7 cellular contexts compared by ENCODE assay signal in genomic region chr7:99501236-99501635, GRCh38. TPM values are rescaled to one million over a fixed set of nuclear protein-coding genes. Genes with fewer than 3 reads are reported as not detected.
DNase-seq lines count a peak whose midpoint lies in the region; FAIRE-seq and TF ChIP-seq lines count a peak whose summit lies in the region.
"Not testable (repeated sequence)": the region's sequence is repeated elsewhere in the genome, so short reads cannot be mapped to it uniquely, and the experiment has no call there.

No MANE protein-coding gene starts in this region.

- peak overlapping the region; percentile 89 for H3K4me2 ChIP-seq in keratinocyte (ENCODE audit: control insufficient read depth, extremely low read depth, insufficient read depth, low read depth, low read length)
- H3K4me2 ChIP-seq in trophoblast cell (ENCODE audit: low read length), result not testable (repeated sequence)

- not testable (repeated sequence) for H2AK5ac ChIP-seq in trophoblast cell (ENCODE audit: low read length)

- peaks cover 35% of the 10 kb centered on the region for H3K36me3 Mint-ChIP-seq in T-helper 1 cell treated with Interleukin-12 subunit alpha and Interleukin-12 subunit beta and Interleukin-4 antibody, amounts not matched to agents 30 μg/mL and 1 μg/mL, for 36 hours (ENCODE audit: low read depth)
- peaks cover 25% of the 10 kb centered on the region for H3K36me3 Mint-ChIP-seq in activated naive CD4-positive, alpha-beta T cell treated with anti-CD3 and anti-CD28 coated beads for 36 hours (ENCODE audit: low read depth)

- not testable (repeated sequence) for FAIRE-seq in keratinocyte (lab: Jason Lieb, UNC)

- peak overlapping the region; percentile 96 for H3K4me3 Mint-ChIP-seq in T-helper 1 cell treated with Interleukin-12 subunit alpha and Interleukin-12 subunit beta and Interleukin-4 antibody, amounts not matched to agents 30 μg/mL and 1 μg/mL, for 36 hours
- peak overlapping the region; percentile 99 for H3K4me3 Mint-ChIP-seq in activated naive CD4-positive, alpha-beta T cell treated with anti-CD3 and anti-CD28 coated beads for 36 hours

- not testable (repeated sequence) for H3K4ac ChIP-seq in trophoblast cell (ENCODE audit: low read depth, low read length)

- H3K18ac ChIP-seq in trophoblast cell (ENCODE audit: low read length), result not testable (repeated sequence)

- H3K4me1 ChIP-seq in keratinocyte (ENCODE audit: control insufficient read depth, extremely low read depth, insufficient read depth, low read length) (peaks cover 26% of the 10 kb centered on the region), trophoblast cell (ENCODE audit: control insufficient read depth in 1 of 2, insufficient read depth in 2 of 2, low read length in 2 of 2) (peaks cover 8 to 16% of the 10 kb centered on the region in 2 experiments)

- not testable (repeated sequence) for H3K14ac ChIP-seq in trophoblast cell (ENCODE audit: low read length)

- dilution Hi-C loops in keratinocyte (cut with MboI; ENCODE audit: extremely low pct_ligation_motif_present, low sequenced_read_pairs), result not testable (repeated sequence)

- H4K12ac ChIP-seq in trophoblast cell (ENCODE audit: low read depth, low read length), result not testable (repeated sequence)

- DNase-seq in ELF-1 (ENCODE audit: low read depth, low spot score), result peak; percentile 49
- DNase-seq in NAMALWA (ENCODE audit: low spot score), result peak; percentile 68
- not testable (repeated sequence) for DNase-seq in activated naive CD4-positive, alpha-beta T cell treated with anti-CD3 and anti-CD28 coated beads for 36 hours; keratinocyte (ENCODE audit: low read depth, low spot score)
- peak; percentile 10 for DNase-seq in dermis blood vessel endothelial cell
- DNase-seq in trophoblast cell, result peak in 1 of 2 donors; percentile 22

- H3K27ac ChIP-seq in keratinocyte (ENCODE audit: control insufficient read depth, insufficient read depth, low read length); trophoblast cell (ENCODE audit: low read depth, low read length): not testable (repeated sequence)

- not testable (repeated sequence) for H3K9ac ChIP-seq in keratinocyte (ENCODE audit: control insufficient read depth, extremely low read depth, insufficient read depth, low read length); trophoblast cell (ENCODE audit: low read length)

- H3K9me3 Mint-ChIP-seq in T-helper 1 cell treated with Interleukin-12 subunit alpha and Interleukin-12 subunit beta and Interleukin-4 antibody, amounts not matched to agents 30 μg/mL and 1 μg/mL, for 36 hours, result peaks cover 10% of the 10 kb centered on the region
- not testable (repeated sequence) for H3K9me3 Mint-ChIP-seq in activated naive CD4-positive, alpha-beta T cell treated with anti-CD3 and anti-CD28 coated beads for 36 hours

- not testable (repeated sequence) for H3K9me3 ChIP-seq in keratinocyte (ENCODE audit: control insufficient read depth, low read depth, low read length); trophoblast cell (ENCODE audit: insufficient read depth, low read depth, low read length)

- intact Hi-C loops in activated naive CD4-positive, alpha-beta T cell treated with anti-CD3 and anti-CD28 coated beads for 36 hours (cut with micrococcal nuclease), result loop anchor here (5.0 kb wide), 1 partner anchor 521 kb away; no protein-coding TSS in a partner anchor

- H2AFZ ChIP-seq in keratinocyte (ENCODE audit: control insufficient read depth, low read length); trophoblast cell (ENCODE audit: insufficient read depth, low read length, poor library complexity): not testable (repeated sequence)

- WGBS in trophoblast cell (ENCODE audit: extremely low coverage, insufficient coverage, insufficient read length), result no CpG with 5 or more reads among the region's 12 CpGs

- not testable (repeated sequence) for H3K36me3 ChIP-seq in keratinocyte (ENCODE audit: control insufficient read depth in 2 of 2, extremely low read depth in 1 of 2, insufficient read depth in 2 of 2, low read length in 2 of 2); trophoblast cell (ENCODE audit: control insufficient read depth in 1 of 2, insufficient read depth in 2 of 2, low read length in 2 of 2)

- peaks cover 23% of the 10 kb centered on the region for H3K4me1 Mint-ChIP-seq in T-helper 1 cell treated with Interleukin-12 subunit alpha and Interleukin-12 subunit beta and Interleukin-4 antibody, amounts not matched to agents 30 μg/mL and 1 μg/mL, for 36 hours (ENCODE audit: low read depth)
- H3K4me1 Mint-ChIP-seq in activated naive CD4-positive, alpha-beta T cell treated with anti-CD3 and anti-CD28 coated beads for 36 hours (ENCODE audit: low read depth), result peaks cover 30% of the 10 kb centered on the region

- not testable (repeated sequence) for H3K23ac ChIP-seq in trophoblast cell (ENCODE audit: low read length)

- H2BK120ac ChIP-seq in trophoblast cell (ENCODE audit: insufficient read depth, low read length, poor library complexity), result not testable (repeated sequence)

- not testable (repeated sequence) for H4K20me1 ChIP-seq in keratinocyte (ENCODE audit: control insufficient read depth, extremely low read depth, insufficient read depth, low read length)

- TF ChIP-seq CTCF in keratinocyte (optimal IDR thresholded peaks at IDR 0.05 in 1 of 3, IDR thresholded peaks at IDR 0.05 in 1 of 3, conservative IDR thresholded peaks at IDR 0.05 in 1 of 3; ENCODE audit: extremely low read depth in 1 of 3, insufficient read depth in 2 of 3, low read length in 3 of 3), result not testable (repeated sequence)

- H4K91ac ChIP-seq in trophoblast cell (ENCODE audit: low read depth, low read length), result not testable (repeated sequence)

- H3K4me3 ChIP-seq in keratinocyte (ENCODE audit: control insufficient read depth in 2 of 3, extremely low read depth in 1 of 3, insufficient read depth in 2 of 3, low read depth in 1 of 3, low read length in 3 of 3), result peak overlapping the region in 1 of 3 experiments; percentile 99
- H3K4me3 ChIP-seq in trophoblast cell (ENCODE audit: low read depth, low read length), result not testable (repeated sequence)

- H3K27me3 Mint-ChIP-seq in T-helper 1 cell treated with Interleukin-12 subunit alpha and Interleukin-12 subunit beta and Interleukin-4 antibody, amounts not matched to agents 30 μg/mL and 1 μg/mL, for 36 hours (ENCODE audit: low read depth); activated naive CD4-positive, alpha-beta T cell treated with anti-CD3 and anti-CD28 coated beads for 36 hours (ENCODE audit: low read depth): not testable (repeated sequence)

- CTCF ChIA-PET in activated naive CD4-positive, alpha-beta T cell treated with anti-CD3 and anti-CD28 coated beads for 36 hours (lab: Charles Lee), result interaction anchor here (0.5 to 1.0 kb wide), 3 partner anchors 10 to 434 kb away, joined by 3 to 6 read pairs (median 3); no protein-coding TSS in a partner anchor

- H3K79me2 ChIP-seq in keratinocyte (ENCODE audit: control insufficient read depth, insufficient read depth, low read length) (peaks cover 57% of the 10 kb centered on the region), trophoblast cell (ENCODE audit: control insufficient read depth, insufficient read depth, low read length, poor library complexity) (peaks cover 12% of the 10 kb centered on the region)

- peak overlapping the region; percentile 23 for H4K8ac ChIP-seq in trophoblast cell (ENCODE audit: low read depth, low read length)

- H3K79me1 ChIP-seq in trophoblast cell (ENCODE audit: low read length), result peaks cover 13% of the 10 kb centered on the region

- H2BK12ac ChIP-seq in trophoblast cell (ENCODE audit: low read length), result not testable (repeated sequence)

- peak overlapping the region; percentile 68 for H3K27ac Mint-ChIP-seq in T-helper 1 cell treated with Interleukin-12 subunit alpha and Interleukin-12 subunit beta and Interleukin-4 antibody, amounts not matched to agents 30 μg/mL and 1 μg/mL, for 36 hours
- H3K27ac Mint-ChIP-seq in activated naive CD4-positive, alpha-beta T cell treated with anti-CD3 and anti-CD28 coated beads for 36 hours, result peak overlapping the region; percentile 99

- not testable (repeated sequence) for H3K27me3 ChIP-seq in keratinocyte (ENCODE audit: control insufficient read depth, extremely low read depth, insufficient read depth, low read length); trophoblast cell (ENCODE audit: insufficient read depth, low read length)

- not testable (repeated sequence) for H3K9me1 ChIP-seq in keratinocyte (ENCODE audit: control insufficient read depth, extremely low read depth, insufficient read depth, low read length)

- not testable (repeated sequence) for H2BK5ac ChIP-seq in trophoblast cell (ENCODE audit: low read depth, low read length, poor library complexity)

RNA-seq across cellular contexts. Expression of gene ZNF394, which starts 1.2 kb away (rescaled TPM):
- total RNA-seq in activated naive CD4-positive, alpha-beta T cell treated with anti-CD3 and anti-CD28 coated beads for 36 hours, result 10 to 100 TPM; 26.5 to 26.6 TPM
- 26.0 and 41.7 TPM in 2 replicates for total RNA-seq in dermis blood vessel endothelial cell
- 9.1 to 10.4 TPM (median 10.1 TPM) in 3 replicates for polyA plus RNA-seq in keratinocyte
- polyA plus RNA-seq in keratinocyte (2011; ENCODE audit: low read depth), result 8.7 TPM
- polyA plus RNA-seq in keratinocyte (2011; cell fraction: cytosol; rRNA removed), result 7.5 and 9.2 TPM in 2 replicates
- polyA plus RNA-seq in keratinocyte (2011; cell fraction: nucleus; rRNA removed), result 14.2 and 14.8 TPM in 2 replicates
- 11.6 and 15.2 TPM in 2 replicates for polyA plus RNA-seq in keratinocyte (2012; ENCODE audit: low replicate concordance)
- polyA minus RNA-seq in keratinocyte, result 7.2 to 15.1 TPM (median 9.7 TPM) in 3 replicates
- polyA minus RNA-seq in keratinocyte (2011; cell fraction: cytosol; rRNA and poly(A)+ RNA removed), result 10.6 TPM
- polyA minus RNA-seq in keratinocyte (2011; cell fraction: nucleus; rRNA and poly(A)+ RNA removed), result 7.5 and 14.6 TPM in 2 replicates
- polyA plus RNA-seq in trophoblast cell (2013), result 16.9 and 18.0 TPM in 2 replicates

RNA-seq across cellular contexts. Expression of gene ZKSCAN5, which starts 3.2 kb away (rescaled TPM):
- total RNA-seq in activated naive CD4-positive, alpha-beta T cell treated with anti-CD3 and anti-CD28 coated beads for 36 hours, result 1 to 10 TPM; 7.2 to 8.0 TPM
- 11.2 and 15.2 TPM in 2 replicates for total RNA-seq in dermis blood vessel endothelial cell
- 7.4 to 8.4 TPM (median 8.4 TPM) in 3 replicates for polyA plus RNA-seq in keratinocyte
- 6.5 TPM for polyA plus RNA-seq in keratinocyte (2011; ENCODE audit: low read depth)
- polyA plus RNA-seq in keratinocyte (2011; cell fraction: cytosol; rRNA removed), result 5.7 and 8.2 TPM in 2 replicates
- 10.1 and 10.5 TPM in 2 replicates for polyA plus RNA-seq in keratinocyte (2011; cell fraction: nucleus; rRNA removed)
- polyA plus RNA-seq in keratinocyte (2012; ENCODE audit: low replicate concordance), result 5.1 and 8.1 TPM in 2 replicates
- 7.1 to 17.9 TPM (median 11.3 TPM) in 3 replicates for polyA minus RNA-seq in keratinocyte
- polyA minus RNA-seq in keratinocyte (2011; cell fraction: cytosol; rRNA and poly(A)+ RNA removed), result 11.3 TPM
- 7.5 and 14.9 TPM in 2 replicates for polyA minus RNA-seq in keratinocyte (2011; cell fraction: nucleus; rRNA and poly(A)+ RNA removed)
- 7.8 and 8.4 TPM in 2 replicates for polyA plus RNA-seq in trophoblast cell (2013)

RNA-seq across cellular contexts. Expression of gene ZNF789, which starts 28.5 kb away (rescaled TPM):
- total RNA-seq in activated naive CD4-positive, alpha-beta T cell treated with anti-CD3 and anti-CD28 coated beads for 36 hours, result 1 to 10 TPM; 8.0 to 9.8 TPM
- 4.7 and 6.1 TPM in 2 replicates for total RNA-seq in dermis blood vessel endothelial cell
- polyA plus RNA-seq in keratinocyte, result 5.4 to 17.5 TPM (median 14.7 TPM) in 3 replicates
- 1.6 TPM for polyA plus RNA-seq in keratinocyte (2011; ENCODE audit: low read depth)
- 2.9 and 3.9 TPM in 2 replicates for polyA plus RNA-seq in keratinocyte (2011; cell fraction: cytosol; rRNA removed)
- polyA plus RNA-seq in keratinocyte (2011; cell fraction: nucleus; rRNA removed), result 44.2 and 44.6 TPM in 2 replicates
- 3.9 and 5.5 TPM in 2 replicates for polyA plus RNA-seq in keratinocyte (2012; ENCODE audit: low replicate concordance)
- polyA minus RNA-seq in keratinocyte, result 1.4 to 12.4 TPM (median 4.5 TPM) in 3 replicates
- 2.7 TPM for polyA minus RNA-seq in keratinocyte (2011; cell fraction: cytosol; rRNA and poly(A)+ RNA removed)
- 5.9 and 13.3 TPM in 2 replicates for polyA minus RNA-seq in keratinocyte (2011; cell fraction: nucleus; rRNA and poly(A)+ RNA removed)
- 4.1 and 5.0 TPM in 2 replicates for polyA plus RNA-seq in trophoblast cell (2013)

RNA-seq across cellular contexts. Expression of gene ATP5MF, which starts 35.3 kb away (rescaled TPM):
- 100 to 1,000 TPM; 423 to 441 TPM for total RNA-seq in activated naive CD4-positive, alpha-beta T cell treated with anti-CD3 and anti-CD28 coated beads for 36 hours
- 230 and 561 TPM in 2 replicates for total RNA-seq in dermis blood vessel endothelial cell
- 741 to 2,588 TPM (median 871 TPM) in 3 replicates for polyA plus RNA-seq in keratinocyte
- 128 TPM for polyA plus RNA-seq in keratinocyte (2011; ENCODE audit: low read depth)
- polyA plus RNA-seq in keratinocyte (2011; cell fraction: cytosol; rRNA removed), result 1,552 and 1,989 TPM in 2 replicates
- polyA plus RNA-seq in keratinocyte (2011; cell fraction: nucleus; rRNA removed), result 744 and 983 TPM in 2 replicates
- polyA plus RNA-seq in keratinocyte (2012; ENCODE audit: low replicate concordance), result 1,153 and 1,318 TPM in 2 replicates
- 70.7 to 409 TPM (median 281 TPM) in 3 replicates for polyA minus RNA-seq in keratinocyte
- polyA minus RNA-seq in keratinocyte (2011; cell fraction: cytosol; rRNA and poly(A)+ RNA removed), result 256 TPM
- polyA minus RNA-seq in keratinocyte (2011; cell fraction: nucleus; rRNA and poly(A)+ RNA removed), result 59.6 and 99.4 TPM in 2 replicates
- 482 and 489 TPM in 2 replicates for polyA plus RNA-seq in trophoblast cell (2013)

RNA-seq across cellular contexts. Expression of gene FAM200A, which starts 50.7 kb away (rescaled TPM):
- total RNA-seq in activated naive CD4-positive, alpha-beta T cell treated with anti-CD3 and anti-CD28 coated beads for 36 hours, result 1 to 10 TPM; 3.3 to 3.8 TPM
- total RNA-seq in dermis blood vessel endothelial cell, result 6.1 TPM in 2 replicates
- 5.5 to 7.6 TPM (median 5.7 TPM) in 3 replicates for polyA plus RNA-seq in keratinocyte
- polyA plus RNA-seq in keratinocyte (2011; ENCODE audit: low read depth), result 2.0 TPM
- polyA plus RNA-seq in keratinocyte (2011; cell fraction: cytosol; rRNA removed), result 4.8 and 7.8 TPM in 2 replicates
- 4.6 and 6.6 TPM in 2 replicates for polyA plus RNA-seq in keratinocyte (2011; cell fraction: nucleus; rRNA removed)
- polyA plus RNA-seq in keratinocyte (2012; ENCODE audit: low replicate concordance), result 3.4 and 4.1 TPM in 2 replicates
- polyA minus RNA-seq in keratinocyte, result 0.82 to 3.7 TPM (median 1.2 TPM) in 3 replicates
- 3.6 TPM for polyA minus RNA-seq in keratinocyte (2011; cell fraction: cytosol; rRNA and poly(A)+ RNA removed)
- polyA minus RNA-seq in keratinocyte (2011; cell fraction: nucleus; rRNA and poly(A)+ RNA removed), result 3.2 and 5.5 TPM in 2 replicates
- polyA plus RNA-seq in trophoblast cell (2013), result 4.3 and 4.6 TPM in 2 replicates
